Comparison of ENCODE assay signal across 24 cellular contexts in genomic region chr11:113908107-113908506, GRCh38. TPM values are rescaled to one million over a fixed set of nuclear protein-coding genes. Genes with fewer than 3 reads are reported as not detected.
DNase-seq lines count a peak whose midpoint lies in the region; ATAC-seq and TF ChIP-seq lines count a peak whose summit lies in the region.
"Had no signal": no experiment of that assay in that cellular context is flagged by ENCODE, and none has a peak within 500 bp of the region (broad histone marks: within the 10 kb centered on the region; RNA-seq: fewer than 3 reads in every experiment).

No MANE protein-coding gene starts in this region.

- H3K4me1 ChIP-seq in OCI-LY3 (ENCODE audit: low read length) = peaks cover 22% of the 10 kb centered on the region
- peaks cover 20% of the 10 kb centered on the region for H3K4me1 ChIP-seq in hepatocyte (ENCODE audit: insufficient read depth)
- H3K4me1 ChIP-seq: SJSA1 had no signal

- H3K4me2 ChIP-seq in OCI-LY3 (ENCODE audit: low read length) = peak overlapping the region; percentile 64
- H3K4me2 ChIP-seq in hepatocyte = no peak overlapping the region

- no peak for TF ChIP-seq CTCF in OCI-LY3 (IDR thresholded peaks at IDR 0.05; ENCODE audit: low read depth, low read length)
- no peak for TF ChIP-seq CTCF in hepatocyte (IDR thresholded peaks at IDR 0.05; ENCODE audit: poor library complexity)

- H4K20me1 ChIP-seq in OCI-LY3 (ENCODE audit: insufficient read depth, low read length) (no peaks in the 10 kb centered on the region), hepatocyte (ENCODE audit: insufficient read depth, poor library complexity, severe bottlenecking) (no peaks in the 10 kb centered on the region)

- no peak for ATAC-seq in left lobe of liver
- no peak for ATAC-seq in HG02798 (IDR thresholded peaks at IDR 0.05; ENCODE audit: poor library complexity, unreplicated experiment)
- ATAC-seq: K562 had no signal

- peak overlapping the region; percentile 58 for H3K4me3 ChIP-seq in OCI-LY3 (ENCODE audit: low read length)
- no peak overlapping the region for H3K4me3 ChIP-seq in hepatocyte
- H3K4me3 ChIP-seq: K562, SJSA1 had no signal

- no peaks in the 10 kb centered on the region for H3K9me2 ChIP-seq in hepatocyte (replicated peaks; ENCODE audit: insufficient read depth)

- WGBS in hepatocyte (ENCODE audit: low lambda C conversion rate, missing lambda C conversion rate) = 87% methylated on average over 9 of the region's 9 CpGs

- H3K9me3 ChIP-seq in OCI-LY3 (ENCODE audit: insufficient read depth, low read length) (no peaks in the 10 kb centered on the region), hepatocyte (ENCODE audit: low read depth) (no peaks in the 10 kb centered on the region)
- H3K9me3 ChIP-seq: SJSA1 had no signal

- H3K9ac ChIP-seq in OCI-LY3 (ENCODE audit: low read length) = 0 out of 2 replicates have a peak overlapping the region, but pooled peaks have one; percentile 30

- H3K79me2 ChIP-seq in OCI-LY3 (ENCODE audit: low read length) = no peaks in the 10 kb centered on the region
- no peaks in the 10 kb centered on the region for H3K79me2 ChIP-seq in hepatocyte

- DNase-seq in NCI-H1417 (lab: John Stamatoyannopoulos, UW) (peak in 2 of 3 experiments; percentile 6 to 73), NCI-H1417 treated with DMSO at 0.1 percent for 48 hours (lab: John Stamatoyannopoulos, UW) (no peak), hepatocyte (ENCODE audit: low spot score) (no peak), left lobe of liver (ENCODE audit: low spot score) (no peak), NCI-H226 (no peak)
- DNase-seq: 8988T; AML-193; Calu3; CD8-positive, alpha-beta memory T cell; DMS53; EL; NCI-H1092; NCI-H146; NCI-H2029; NCI-H2171; NCI-H524 treated with DMSO at 0.1 percent for 48 hours; OCI-M1 had no signal

- H3K36me3 ChIP-seq in OCI-LY3 (replicated peaks; ENCODE audit: low read depth, low read length) (no peaks in the 10 kb centered on the region), hepatocyte (replicated peaks; ENCODE audit: insufficient read depth, low read depth) (no peaks in the 10 kb centered on the region)
- H3K36me3 ChIP-seq: SJSA1 had no signal

- H3K27me3 ChIP-seq in OCI-LY3 (ENCODE audit: low read depth, low read length) (0 out of 2 replicates have a peak, but pooled peaks cover 6% of the 10 kb centered on the region), hepatocyte (no peaks in the 10 kb centered on the region)

- no peak overlapping the region for H3K27ac ChIP-seq in OCI-LY3 (ENCODE audit: low read length)
- H3K27ac ChIP-seq in hepatocyte = peak overlapping the region; percentile 91
- H3K27ac ChIP-seq: C4-2B, SJSA1 had no signal

- peak overlapping the region; percentile 15; the same call in 1 of the 2 replicates for H2AFZ ChIP-seq in OCI-LY3 (ENCODE audit: low read depth, low read length)
- H2AFZ ChIP-seq in hepatocyte = no peak overlapping the region

RNA-seq across cellular contexts. Expression of gene HTR3B, which starts 3.5 kb away (rescaled TPM):
- 0.16 and 0.77 TPM in 2 replicates for total RNA-seq in hepatocyte
- polyA plus RNA-seq in hepatocyte = 0.42 TPM in 1 of 2 replicates, not detected in the other
- total RNA-seq in left lobe of liver = not detected
- total RNA-seq: Calu3; CD8-positive, alpha-beta memory T cell; H4; K562; SJSA1 had no signal
- polyA plus RNA-seq: AG04450; CD8-positive, alpha-beta memory T cell; K562 had no signal

RNA-seq across cellular contexts. Expression of gene USP28, which starts 32.7 kb away (rescaled TPM):
- total RNA-seq in hepatocyte = 32.1 and 39.5 TPM in 2 replicates
- 12.5 and 16.1 TPM in 2 replicates for polyA plus RNA-seq in hepatocyte
- 11.6 TPM for total RNA-seq in left lobe of liver

Comparison
In these comparisons a context has a peak if more than half of its experiments do, and no peak if none do; other contexts are left out.
1. DNase-seq: peak in NCI-H1417 (2 of 3); none in NCI-H1417 treated with DMSO at 0.1 percent for 48 hours (single experiment), hepatocyte (single experiment), left lobe of liver (single experiment) and NCI-H226 (single experiment).